ENCODE assay signal across 30 cellular contexts in genomic region chr1:63759778-63760177, GRCh38.
"Had no signal": no experiment of that assay in that cellular context is flagged by ENCODE, and none has a peak within 500 bp of the region (broad histone marks: within the 10 kb centered on the region; RNA-seq: fewer than 3 reads in every experiment).

No MANE protein-coding gene starts in this region.

- H3K9me3 Mint-ChIP-seq: neural progenitor cell, type B pancreatic cell had no signal

- ATAC-seq: naive thymus-derived CD4-positive, alpha-beta T cell; natural killer cell; psoas muscle; right cardiac atrium; sciatic nerve; stimulated activated effector memory CD8-positive, alpha-beta T cell treated with anti-CD3 and anti-CD28 coated beads, Interleukin-12 subunit alpha, Interleukin-12 subunit beta, amount 100 ng/mL, for 72 hours; stimulated activated naive CD8-positive, alpha-beta T cell treated with anti-CD3 and anti-CD28 coated beads, Interleukin-15, amount 100 ng/mL, for 72 hours; stimulated activated naive CD8-positive, alpha-beta T cell treated with anti-CD3 and anti-CD28 coated beads, Interleukin-15, Interleukin-2, amounts not matched to agents 100 U/mL and 50 U/mL, for 24 hours; upper lobe of right lung had no signal

- H3K9me3 ChIP-seq: ovary, psoas muscle, suprapubic skin, testis, tibial artery, transverse colon, upper lobe of right lung, uterus had no signal

- H3K27me3 Mint-ChIP-seq: progenitor cell of endocrine pancreas, type B pancreatic cell had no signal

- H3K4me3 Mint-ChIP-seq: naive thymus-derived CD4-positive, alpha-beta T cell; natural killer cell; nephron; neural progenitor cell; stimulated activated effector memory CD8-positive, alpha-beta T cell treated with anti-CD3 and anti-CD28 coated beads, Interleukin-12 subunit alpha, Interleukin-12 subunit beta, amount 100 ng/mL, for 72 hours; stimulated activated naive CD8-positive, alpha-beta T cell treated with anti-CD3 and anti-CD28 coated beads, Interleukin-15, amount 100 ng/mL, for 72 hours; type B pancreatic cell had no signal

- H3K4me3 ChIP-seq: neural progenitor cell, ovary, psoas muscle, skin epidermis, smooth muscle cell, spleen, suprapubic skin, testis, tibial artery, transverse colon, upper lobe of right lung, uterus had no signal

- H3K27ac ChIP-seq: neural progenitor cell, ovary, parathyroid adenoma, psoas muscle, skin epidermis, suprapubic skin, testis, tibial artery, upper lobe of right lung, uterus had no signal

- DNase-seq: naive thymus-derived CD4-positive, alpha-beta T cell; natural killer cell; occipital lobe; ovary; posterior cingulate gyrus; psoas muscle; right cardiac atrium; spleen; stimulated activated CD4-positive, alpha-beta T cell treated with anti-CD3 and anti-CD28 coated beads, Interleukin-12 subunit alpha, Interleukin-12 subunit beta, amount 100 ng/mL, for 4 hours; stimulated activated CD4-positive, alpha-beta T cell treated with anti-CD3 and anti-CD28 coated beads, Interleukin-1b, Interleukin-23, amount 100 ng/mL, for 48 hours; stimulated activated CD4-positive, alpha-beta T cell treated with anti-CD3 and anti-CD28 coated beads, Interleukin-4, amount 100 ng/mL, for 24 hours; stimulated activated naive CD4-positive, alpha-beta T cell; stimulated activated naive CD8-positive, alpha-beta T cell treated with anti-CD3 and anti-CD28 coated beads, Interleukin-15, amount 100 ng/mL, for 72 hours; stimulated activated naive CD8-positive, alpha-beta T cell treated with anti-CD3 and anti-CD28 coated beads, Interleukin-15, Interleukin-2, amounts not matched to agents 100 U/mL and 50 U/mL, for 24 hours; substantia nigra; testis; tibial artery; transverse colon; upper lobe of right lung; uterus had no signal

- H3K36me3 Mint-ChIP-seq: naive thymus-derived CD4-positive, alpha-beta T cell; natural killer cell; neural progenitor cell; stimulated activated effector memory CD8-positive, alpha-beta T cell treated with anti-CD3 and anti-CD28 coated beads, Interleukin-12 subunit alpha, Interleukin-12 subunit beta, amount 100 ng/mL, for 72 hours; type B pancreatic cell had no signal

- H3K27ac Mint-ChIP-seq: naive thymus-derived CD4-positive, alpha-beta T cell; natural killer cell; nephron; neural progenitor cell; progenitor cell of endocrine pancreas; stimulated activated effector memory CD8-positive, alpha-beta T cell treated with anti-CD3 and anti-CD28 coated beads, Interleukin-12 subunit alpha, Interleukin-12 subunit beta, amount 100 ng/mL, for 72 hours; stimulated activated naive CD8-positive, alpha-beta T cell treated with anti-CD3 and anti-CD28 coated beads, Interleukin-15, amount 100 ng/mL, for 72 hours; type B pancreatic cell had no signal

- H3K36me3 ChIP-seq: neural progenitor cell, ovary, spleen, suprapubic skin, tibial artery, transverse colon, upper lobe of right lung, uterus had no signal

- H3K4me1 Mint-ChIP-seq: natural killer cell; stimulated activated effector memory CD8-positive, alpha-beta T cell treated with anti-CD3 and anti-CD28 coated beads, Interleukin-12 subunit alpha, Interleukin-12 subunit beta, amount 100 ng/mL, for 72 hours; stimulated activated naive CD8-positive, alpha-beta T cell treated with anti-CD3 and anti-CD28 coated beads, Interleukin-15, amount 100 ng/mL, for 72 hours had no signal

- H3K4me1 ChIP-seq: parathyroid adenoma, psoas muscle, spleen, suprapubic skin, testis, tibial artery, upper lobe of right lung, uterus had no signal
